In genomic region chr22:39502109-39502788, GRCh38 we compare ENCODE assay signal across 8 cellular contexts. TPM values are rescaled to one million over a fixed set of nuclear protein-coding genes. Genes with fewer than 3 reads are reported as not detected.
DNase-seq lines count a peak whose midpoint lies in the region; ATAC-seq and TF ChIP-seq lines count a peak whose summit lies in the region.

TSS of gene MIEF1 (plus strand) at chr22:39502290. CDS start at chr22:39511295, 9,005 bp downstream.

- H2AFZ ChIP-seq in hepatocyte: peak within 1 kb of the TSS; percentile 54

- peaks cover 44% of the 10 kb centered on the region for H3K79me2 ChIP-seq in hepatocyte

- DNase-seq in NCI-H1930 (lab: John Stamatoyannopoulos, UW): peak; percentile 94 to 95
- DNase-seq in T1000 (lab: John Stamatoyannopoulos, UW): peak; percentile 88
- DNase-seq in astrocyte of the hippocampus (ENCODE audit: low read depth, low spot score): peak; percentile 98
- DNase-seq in hepatocyte (ENCODE audit: low spot score): peak; percentile 99
- peak; percentile 90 for DNase-seq in retinal pigment epithelial cell (ENCODE audit: low read depth)

- H3K4me1 ChIP-seq in hepatocyte (ENCODE audit: insufficient read depth): peaks cover 31% of the 10 kb centered on the region

- H3K4me3 ChIP-seq in hepatocyte (peak within 1 kb of the TSS; percentile 84), retinal pigment epithelial cell (ENCODE audit: low read length) (peak within 1 kb of the TSS; percentile 89)

- H3K27me3 ChIP-seq in hepatocyte: no peaks in the 10 kb centered on the region

- H3K9me3 ChIP-seq in hepatocyte (ENCODE audit: low read depth): no peaks in the 10 kb centered on the region

- peaks cover 3% of the 10 kb centered on the region for H4K20me1 ChIP-seq in hepatocyte (ENCODE audit: insufficient read depth, poor library complexity, severe bottlenecking)

- under 1% methylated on average over 47 of the region's 58 CpGs for WGBS in hepatocyte (ENCODE audit: low lambda C conversion rate, missing lambda C conversion rate)

- ATAC-seq in GM18499 (IDR thresholded peaks at IDR 0.05; ENCODE audit: insufficient read depth, unreplicated experiment): peak; percentile 61
- peak; percentile 90 for ATAC-seq in HG02938 (IDR thresholded peaks at IDR 0.05; ENCODE audit: unreplicated experiment)
- no peak for ATAC-seq in GM18870 (IDR thresholded peaks at IDR 0.05; ENCODE audit: unreplicated experiment)

- peak within 1 kb of the TSS; percentile 89 for H3K4me2 ChIP-seq in hepatocyte

- H3K27ac ChIP-seq in hepatocyte: peak within 1 kb of the TSS; percentile 82

- H3K9me2 ChIP-seq in hepatocyte (replicated peaks; ENCODE audit: insufficient read depth): no peaks in the 10 kb centered on the region

- TF ChIP-seq CTCF in hepatocyte (IDR thresholded peaks at IDR 0.05; ENCODE audit: poor library complexity) (no peak), retinal pigment epithelial cell (conservative IDR thresholded peaks at IDR 0.05; ENCODE audit: low read depth, low read length) (no peak)

- no peaks in the 10 kb centered on the region for H3K36me3 ChIP-seq in hepatocyte (replicated peaks; ENCODE audit: insufficient read depth, low read depth)

RNA-seq across cellular contexts. Expression of gene MIEF1, which starts in this region (rescaled TPM):
- 25.8 and 31.8 TPM in 2 replicates for total RNA-seq in hepatocyte
- polyA plus RNA-seq in hepatocyte: 17.5 and 22.2 TPM in 2 replicates
